ENCODE assay signal across 8 cellular contexts in the genomic region with DNA sequence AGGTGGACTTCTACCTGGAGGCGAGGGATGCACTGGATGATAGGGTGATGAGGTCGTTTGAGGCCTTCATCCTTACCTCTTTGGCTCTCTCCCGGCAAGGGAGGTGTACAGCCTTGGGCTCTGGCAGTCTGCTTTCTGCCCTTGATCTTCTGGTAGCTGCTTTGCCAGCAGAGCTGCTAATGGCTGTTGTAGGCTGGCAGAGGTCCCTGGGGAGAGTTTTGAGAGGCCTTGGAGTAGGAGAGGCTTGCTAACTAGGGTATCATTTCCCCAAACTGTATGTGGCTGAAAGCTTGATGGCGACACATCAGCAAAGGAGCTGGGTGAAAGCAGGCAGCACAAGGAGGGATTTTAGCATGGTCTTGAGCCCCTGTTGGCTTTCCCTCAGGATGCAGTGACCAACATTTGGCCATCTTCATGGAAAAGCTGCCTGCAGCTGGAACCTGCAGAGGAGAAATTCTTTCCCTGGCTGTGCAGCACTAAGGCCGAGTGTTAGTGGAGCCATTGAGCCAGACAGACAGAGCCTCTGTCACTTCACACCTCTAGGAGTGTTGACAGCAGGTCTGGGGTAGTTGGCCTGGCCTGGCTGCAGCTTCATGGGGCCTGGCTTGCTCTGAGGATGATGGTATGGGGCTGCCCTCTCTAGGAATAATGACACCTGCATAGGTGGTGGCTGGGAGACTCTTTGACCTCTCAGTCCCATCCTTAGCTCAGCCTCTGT. TPM values are rescaled to one million over a fixed set of nuclear protein-coding genes. Genes with fewer than 3 reads are reported as not detected.
DNase-seq lines count a peak whose midpoint lies in the region; ATAC-seq, FAIRE-seq and TF ChIP-seq lines count a peak whose summit lies in the region.

No MANE protein-coding gene starts in this region.

- intact Hi-C loops in colonic mucosa (cut with DNase I), result no loop called here

- no peaks in the 10 kb centered on the region for H3K79me2 ChIP-seq in parathyroid adenoma

- peak overlapping the region; percentile 70 to 87 for H3K9ac ChIP-seq in colonic mucosa (ENCODE audit: low read depth in 2 of 2, low read length in 2 of 2)
- no peak overlapping the region for H3K9ac ChIP-seq in parathyroid adenoma

- H3K4me3 ChIP-seq in GM12865 (ENCODE audit: low read depth, low read length), result no peak overlapping the region
- H3K4me3 ChIP-seq in colonic mucosa, result peak overlapping the region; percentile 53
- H3K4me3 ChIP-seq in parathyroid adenoma (ENCODE audit: low read depth, low read length), result peak overlapping the region; percentile 55

- no peak for FAIRE-seq in RCC 7860 (lab: Jason Lieb, UNC)

- DNase-seq in GM12865 (ENCODE audit: low read depth) (peak; percentile 27), NCI-H526 (lab: John Stamatoyannopoulos, UW) (peak; percentile 61 to 72), colonic mucosa (no peak), RCC 7860 (ENCODE audit: low spot score) (no peak), AG08396 (ENCODE audit: low spot score) (no peak)
- no peak for DNase-seq in stimulated activated CD4-positive, alpha-beta T cell treated with anti-CD3 and anti-CD28 coated beads, Interleukin-1b, Interleukin-23, amount 100 ng/mL, for 48 hours

- peak overlapping the region; percentile 83 for H2AFZ ChIP-seq in parathyroid adenoma

- H3K4me2 ChIP-seq in parathyroid adenoma (ENCODE audit: low read length), result peak overlapping the region; percentile 76

- H3K27ac ChIP-seq in colonic mucosa (no peak overlapping the region), parathyroid adenoma (peak overlapping the region; percentile 91)

- no peaks in the 10 kb centered on the region for H3K36me3 ChIP-seq in colonic mucosa
- no peaks in the 10 kb centered on the region for H3K36me3 ChIP-seq in parathyroid adenoma (ENCODE audit: control insufficient read depth, insufficient read depth, low read length)

- TF ChIP-seq CTCF in GM12865 (IDR thresholded peaks at IDR 0.05; ENCODE audit: insufficient read depth, low read depth, low read length, missing control alignments), result no peak
- no peak for TF ChIP-seq CTCF in colonic mucosa (IDR thresholded peaks at IDR 0.05)
- TF ChIP-seq CTCF in parathyroid adenoma (IDR thresholded peaks at IDR 0.05), result no peak

- H3K4me1 ChIP-seq in colonic mucosa (peaks cover 4% of the 10 kb centered on the region), parathyroid adenoma (peaks cover 30% of the 10 kb centered on the region)

- H3K9me3 ChIP-seq in colonic mucosa (no peaks in the 10 kb centered on the region), parathyroid adenoma (ENCODE audit: control insufficient read depth, low read length) (no peaks in the 10 kb centered on the region)

- no peaks in the 10 kb centered on the region for H3K27me3 ChIP-seq in colonic mucosa
- no peaks in the 10 kb centered on the region for H3K27me3 ChIP-seq in parathyroid adenoma (ENCODE audit: control insufficient read depth, insufficient read depth, low read length)

- ATAC-seq in HG02884 (IDR thresholded peaks at IDR 0.05; ENCODE audit: unreplicated experiment), result no peak

RNA-seq across cellular contexts. Expression of a gene that starts 3.5 kb away (rescaled TPM):
- 1 to 10 TPM; 7.9 to 9.7 TPM for total RNA-seq in colonic mucosa

Comparison
In these comparisons a context has a peak if more than half of its experiments do, and no peak if none do; other contexts are left out.
1. DNase-seq: peak in GM12865 (single experiment) and NCI-H526 (2 of 2); none in colonic mucosa (single experiment), stimulated activated CD4-positive, alpha-beta T cell treated with anti-CD3 and anti-CD28 coated beads, Interleukin-1b, Interleukin-23, amount 100 ng/mL, for 48 hours (single experiment), RCC 7860 (single experiment) and AG08396 (single experiment).